In genomic region chr12:50507930-50508329, GRCh38 we compare ENCODE assay signal across 9 cellular contexts. TPM values are rescaled to one million over a fixed set of nuclear protein-coding genes. Genes with fewer than 3 reads are reported as not detected.
DNase-seq lines count a peak whose midpoint lies in the region; ATAC-seq and TF ChIP-seq lines count a peak whose summit lies in the region.
"Had no signal": no experiment of that assay in that cellular context is flagged by ENCODE, and none has a peak within 500 bp of the region (broad histone marks: within the 10 kb centered on the region; RNA-seq: fewer than 3 reads in every experiment).

No MANE protein-coding gene starts in this region.

- peaks cover 2% of the 10 kb centered on the region for H3K27me3 Mint-ChIP-seq in activated T-helper 1 cell treated with anti-CD3 and anti-CD28 coated beads, Interleukin-12 subunit alpha, Interleukin-12 subunit beta, Interleukin-2, Interleukin-4 antibody, amounts not matched to agents 30 ng/mL and 10 ng/mL and 1 ng/mL, durations not matched to agents 14 hours and 24 hours and 36 hours (ENCODE audit: insufficient read depth)
- H3K27me3 Mint-ChIP-seq in glutamatergic neuron (ENCODE audit: unreplicated experiment), result peaks cover 3% of the 10 kb centered on the region
- H3K27me3 Mint-ChIP-seq in stimulated activated memory B cell treated with anti-CD40 and anti-IgM and Interleukin-4, amounts not matched to agents 10 μg/mL and 1 μg/mL and 100 μg/mL, for 72 hours, result no peaks in the 10 kb centered on the region

- peak overlapping the region; percentile 95 for H3K4me3 Mint-ChIP-seq in activated T-helper 1 cell treated with anti-CD3 and anti-CD28 coated beads, Interleukin-12 subunit alpha, Interleukin-12 subunit beta, Interleukin-2, Interleukin-4 antibody, amounts not matched to agents 30 ng/mL and 10 ng/mL and 1 ng/mL, durations not matched to agents 14 hours and 24 hours and 36 hours
- peak overlapping the region; percentile 75 for H3K4me3 Mint-ChIP-seq in glutamatergic neuron (ENCODE audit: unreplicated experiment)
- peak overlapping the region; percentile 74 for H3K4me3 Mint-ChIP-seq in stimulated activated memory B cell treated with anti-CD40 and anti-IgM and Interleukin-4, amounts not matched to agents 10 μg/mL and 1 μg/mL and 100 μg/mL, for 72 hours

- no peak for ATAC-seq in stimulated activated memory B cell treated with anti-CD40 and anti-IgM and Interleukin-4, amounts not matched to agents 10 μg/mL and 1 μg/mL and 100 μg/mL, for 72 hours
- ATAC-seq in HG03025 (IDR thresholded peaks at IDR 0.05; ENCODE audit: low FRiP score, unreplicated experiment) (no peak), HG03139 (IDR thresholded peaks at IDR 0.05; ENCODE audit: unreplicated experiment) (no peak), GM18498 (IDR thresholded peaks at IDR 0.05; ENCODE audit: unreplicated experiment) (no peak)

- intact Hi-C loops in activated T-helper 1 cell treated with anti-CD3 and anti-CD28 coated beads, Interleukin-12 subunit alpha, Interleukin-12 subunit beta, Interleukin-2, Interleukin-4 antibody, amounts not matched to agents 30 ng/mL and 10 ng/mL and 1 ng/mL, durations not matched to agents 14 hours and 24 hours and 36 hours (cut with micrococcal nuclease), result loop anchor here (1.0 to 10.0 kb wide), 5 partner anchors 34 to 817 kb away; partner anchors contain the start of genes ATF1 and BIN2

- H3K4me1 Mint-ChIP-seq in activated T-helper 1 cell treated with anti-CD3 and anti-CD28 coated beads, Interleukin-12 subunit alpha, Interleukin-12 subunit beta, Interleukin-2, Interleukin-4 antibody, amounts not matched to agents 30 ng/mL and 10 ng/mL and 1 ng/mL, durations not matched to agents 14 hours and 24 hours and 36 hours (ENCODE audit: low read depth), result peaks cover 54% of the 10 kb centered on the region
- peaks cover 11% of the 10 kb centered on the region for H3K4me1 Mint-ChIP-seq in glutamatergic neuron (ENCODE audit: low read depth, unreplicated experiment)
- H3K4me1 Mint-ChIP-seq in stimulated activated memory B cell treated with anti-CD40 and anti-IgM and Interleukin-4, amounts not matched to agents 10 μg/mL and 1 μg/mL and 100 μg/mL, for 72 hours, result peaks cover 50% of the 10 kb centered on the region

- peaks cover 5% of the 10 kb centered on the region for H3K36me3 Mint-ChIP-seq in activated T-helper 1 cell treated with anti-CD3 and anti-CD28 coated beads, Interleukin-12 subunit alpha, Interleukin-12 subunit beta, Interleukin-2, Interleukin-4 antibody, amounts not matched to agents 30 ng/mL and 10 ng/mL and 1 ng/mL, durations not matched to agents 14 hours and 24 hours and 36 hours (ENCODE audit: low read depth)
- no peaks in the 10 kb centered on the region for H3K36me3 Mint-ChIP-seq in glutamatergic neuron (ENCODE audit: unreplicated experiment)
- H3K36me3 Mint-ChIP-seq in stimulated activated memory B cell treated with anti-CD40 and anti-IgM and Interleukin-4, amounts not matched to agents 10 μg/mL and 1 μg/mL and 100 μg/mL, for 72 hours, result peaks cover 5% of the 10 kb centered on the region

- no peaks in the 10 kb centered on the region for H3K9me3 Mint-ChIP-seq in activated T-helper 1 cell treated with anti-CD3 and anti-CD28 coated beads, Interleukin-12 subunit alpha, Interleukin-12 subunit beta, Interleukin-2, Interleukin-4 antibody, amounts not matched to agents 30 ng/mL and 10 ng/mL and 1 ng/mL, durations not matched to agents 14 hours and 24 hours and 36 hours
- peaks cover 8% of the 10 kb centered on the region for H3K9me3 Mint-ChIP-seq in glutamatergic neuron (ENCODE audit: unreplicated experiment)
- H3K9me3 Mint-ChIP-seq in stimulated activated memory B cell treated with anti-CD40 and anti-IgM and Interleukin-4, amounts not matched to agents 10 μg/mL and 1 μg/mL and 100 μg/mL, for 72 hours, result no peaks in the 10 kb centered on the region

- H3K27ac Mint-ChIP-seq in activated T-helper 1 cell treated with anti-CD3 and anti-CD28 coated beads, Interleukin-12 subunit alpha, Interleukin-12 subunit beta, Interleukin-2, Interleukin-4 antibody, amounts not matched to agents 30 ng/mL and 10 ng/mL and 1 ng/mL, durations not matched to agents 14 hours and 24 hours and 36 hours, result peak overlapping the region; percentile 78
- no peak overlapping the region for H3K27ac Mint-ChIP-seq in glutamatergic neuron (ENCODE audit: unreplicated experiment)
- H3K27ac Mint-ChIP-seq in stimulated activated memory B cell treated with anti-CD40 and anti-IgM and Interleukin-4, amounts not matched to agents 10 μg/mL and 1 μg/mL and 100 μg/mL, for 72 hours, result peak overlapping the region; percentile 94

- peak; percentile 66 for DNase-seq in activated effector memory CD4-positive, alpha-beta T cell treated with anti-CD3 and anti-CD28 coated beads, Interleukin-2, amount 50 U/mL, for 16 hours
- DNase-seq in activated effector memory CD4-positive, alpha-beta T cell treated with Interleukin-2 at 50 U/mL for 16 hours, result no peak
- DNase-seq in activated T-helper 1 cell treated with anti-CD3 and anti-CD28 coated beads, Interleukin-12 subunit alpha, Interleukin-12 subunit beta, Interleukin-2, Interleukin-4 antibody, amounts not matched to agents 30 ng/mL and 10 ng/mL and 1 ng/mL, durations not matched to agents 14 hours and 24 hours and 36 hours (ENCODE audit: low spot score), result no peak
- DNase-seq in glutamatergic neuron, result no peak
- DNase-seq: ovary had no signal

- no peak for TF ChIP-seq CTCF in glutamatergic neuron (IDR thresholded peaks at IDR 0.05; ENCODE audit: partially characterized antibody, unreplicated experiment)

RNA-seq across cellular contexts. Expression of gene DIP2B, which starts 3.1 kb away (rescaled TPM):
- 26.7 and 27.6 TPM in 2 replicates for total RNA-seq in activated T-helper 1 cell treated with anti-CD3 and anti-CD28 coated beads, Interleukin-12 subunit alpha, Interleukin-12 subunit beta, Interleukin-2, Interleukin-4 antibody, amounts not matched to agents 30 ng/mL and 10 ng/mL and 1 ng/mL, durations not matched to agents 14 hours and 24 hours and 36 hours
- total RNA-seq in glutamatergic neuron (ENCODE audit: unreplicated experiment), result 37.3 TPM
